1 cellular context compared by ENCODE assay signal in the genomic region with DNA sequence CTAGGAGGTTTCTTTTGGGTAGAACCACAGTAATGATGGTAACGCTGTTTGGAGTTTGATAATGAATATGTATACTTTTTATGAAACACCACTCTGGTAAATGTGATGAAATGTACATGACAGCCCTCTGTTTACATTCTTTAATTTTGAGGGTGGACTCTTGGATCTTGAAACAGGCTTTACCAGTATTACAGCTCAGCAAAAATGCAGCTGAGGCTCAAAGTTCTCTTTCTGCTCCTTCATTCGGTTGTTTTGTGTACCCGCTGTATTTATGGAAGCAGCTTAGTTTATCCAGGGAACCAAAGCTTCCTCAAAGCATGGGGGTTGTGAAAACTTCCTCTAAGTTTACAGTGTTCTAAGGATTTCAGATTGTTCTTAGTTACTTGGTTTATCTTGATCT.
A peak's percentile ranks its signal among the peaks of the same experiment; 100 is the strongest.
TF ChIP-seq lines count a peak whose summit lies in the region.

No MANE protein-coding gene starts in this region.

TF ChIP-seq in HepG2, 621 proteins besides CTCF, POLR2A, EP300 and RAD21 (continued from another document and continues in another):
- TF ChIP-seq SCMH1 (CRISPR knock-in tag; IDR thresholded peaks at IDR 0.05; ENCODE audit: borderline replicate concordance) (no peak), GPN1 (CRISPR knock-in tag; IDR thresholded peaks at IDR 0.05; ENCODE audit: borderline replicate concordance) (no peak), PLSCR1 (CRISPR knock-in tag; IDR thresholded peaks at IDR 0.05; ENCODE audit: borderline replicate concordance) (no peak), STAT5B (CRISPR knock-in tag; IDR thresholded peaks at IDR 0.05) (no peak), MLLT10 (CRISPR knock-in tag; IDR thresholded peaks at IDR 0.05) (no peak), ZC3H4 (CRISPR knock-in tag; IDR thresholded peaks at IDR 0.05; ENCODE audit: borderline replicate concordance) (no peak), KLF6 (CRISPR knock-in tag; IDR thresholded peaks at IDR 0.05) (no peak), ZNF367 (CRISPR knock-in tag; IDR thresholded peaks at IDR 0.05; ENCODE audit: borderline replicate concordance) (no peak), ZNF251 (CRISPR knock-in tag; IDR thresholded peaks at IDR 0.05) (no peak), GLI4 (CRISPR knock-in tag; IDR thresholded peaks at IDR 0.05; ENCODE audit: borderline replicate concordance) (no peak), GTF2F1 (IDR thresholded peaks at IDR 0.05; ENCODE audit: low read length) (no peak), XRCC5 (optimal IDR thresholded peaks at IDR 0.05; ENCODE audit: low read length) (no peak), TCF7 (IDR thresholded peaks at IDR 0.05; ENCODE audit: low read depth) (peak; percentile 49), ZNF883 (CRISPR knock-in tag; IDR thresholded peaks at IDR 0.05; ENCODE audit: not compliant biosample characterization) (no peak), MTA1 (CRISPR knock-in tag; IDR thresholded peaks at IDR 0.05; ENCODE audit: borderline replicate concordance) (no peak), ARID4A (CRISPR knock-in tag; IDR thresholded peaks at IDR 0.05; ENCODE audit: borderline replicate concordance) (peak; percentile 58; the same call in 1 of the 2 replicates), ZNF557 (CRISPR knock-in tag; IDR thresholded peaks at IDR 0.05) (no peak), SMAD3 (CRISPR knock-in tag; IDR thresholded peaks at IDR 0.05) (peak; percentile 74; the same call in 1 of the 2 replicates), ZNF577 (CRISPR knock-in tag; IDR thresholded peaks at IDR 0.05; ENCODE audit: borderline replicate concordance, low read depth) (no peak), ATF5 (CRISPR knock-in tag; IDR thresholded peaks at IDR 0.05; ENCODE audit: low read depth) (no peak), HDAC6 (IDR thresholded peaks at IDR 0.05; ENCODE audit: low read depth, low read length) (no peak), ZZZ3 (CRISPR knock-in tag; IDR thresholded peaks at IDR 0.05; ENCODE audit: borderline replicate concordance) (no peak), BCL6 (CRISPR knock-in tag; IDR thresholded peaks at IDR 0.05) (peak; percentile 74), ZNF614 (CRISPR knock-in tag; IDR thresholded peaks at IDR 0.05; ENCODE audit: borderline replicate concordance) (0 out of 2 replicates have a peak, but pooled peaks have one; percentile 30), HMG20A (CRISPR knock-in tag; IDR thresholded peaks at IDR 0.05; ENCODE audit: borderline replicate concordance) (peak; percentile 81; the same call in 1 of the 2 replicates), ZNF160 (CRISPR knock-in tag; IDR thresholded peaks at IDR 0.05) (no peak), ISX (CRISPR knock-in tag; conservative IDR thresholded peaks at IDR 0.05) (no peak), BORCS8-MEF2B (CRISPR knock-in tag; IDR thresholded peaks at IDR 0.05) (no peak), RBAK (CRISPR knock-in tag; IDR thresholded peaks at IDR 0.05) (no peak), ZNF567 (CRISPR knock-in tag; IDR thresholded peaks at IDR 0.05; ENCODE audit: borderline replicate concordance) (no peak), RXRB (CRISPR knock-in tag; IDR thresholded peaks at IDR 0.05; ENCODE audit: borderline replicate concordance) (peak; percentile 46), TGIF2 (CRISPR knock-in tag; IDR thresholded peaks at IDR 0.05) (peak; percentile 41; the same call in 1 of the 2 replicates), CBX1 (IDR thresholded peaks at IDR 0.05; ENCODE audit: low read depth) (no peak), SRF (IDR thresholded peaks at IDR 0.05; ENCODE audit: low read depth, low read length) (no peak), THAP11 (CRISPR knock-in tag; IDR thresholded peaks at IDR 0.05) (peak; percentile 82), HNRNPH1 (optimal IDR thresholded peaks at IDR 0.05; ENCODE audit: low read depth, low read length) (no peak), ZNF782 (CRISPR knock-in tag; IDR thresholded peaks at IDR 0.05; ENCODE audit: borderline replicate concordance) (no peak), ZFP1 (CRISPR knock-in tag; IDR thresholded peaks at IDR 0.05) (no peak)
- TF ChIP-seq, protein P1, sequence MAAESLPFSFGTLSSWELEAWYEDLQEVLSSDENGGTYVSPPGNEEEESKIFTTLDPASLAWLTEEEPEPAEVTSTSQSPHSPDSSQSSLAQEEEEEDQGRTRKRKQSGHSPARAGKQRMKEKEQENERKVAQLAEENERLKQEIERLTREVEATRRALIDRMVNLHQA (CRISPR knock-in tag; IDR thresholded peaks at IDR 0.05): 0 out of 2 replicates have a peak, but pooled peaks have one; percentile 17
- TF ChIP-seq, protein P2, sequence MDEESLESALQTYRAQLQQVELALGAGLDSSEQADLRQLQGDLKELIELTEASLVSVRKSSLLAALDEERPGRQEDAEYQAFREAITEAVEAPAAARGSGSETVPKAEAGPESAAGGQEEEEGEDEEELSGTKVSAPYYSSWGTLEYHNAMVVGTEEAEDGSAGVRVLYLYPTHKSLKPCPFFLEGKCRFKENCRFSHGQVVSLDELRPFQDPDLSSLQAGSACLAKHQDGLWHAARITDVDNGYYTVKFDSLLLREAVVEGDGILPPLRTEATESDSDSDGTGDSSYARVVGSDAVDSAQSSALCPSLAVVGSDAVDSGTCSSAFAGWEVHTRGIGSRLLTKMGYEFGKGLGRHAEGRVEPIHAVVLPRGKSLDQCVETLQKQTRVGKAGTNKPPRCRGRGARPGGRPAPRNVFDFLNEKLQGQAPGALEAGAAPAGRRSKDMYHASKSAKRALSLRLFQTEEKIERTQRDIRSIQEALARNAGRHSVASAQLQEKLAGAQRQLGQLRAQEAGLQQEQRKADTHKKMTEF (CRISPR knock-in tag; IDR thresholded peaks at IDR 0.05): peak; percentile 76; the same call in 1 of the 2 replicates
- TF ChIP-seq, protein P3, sequence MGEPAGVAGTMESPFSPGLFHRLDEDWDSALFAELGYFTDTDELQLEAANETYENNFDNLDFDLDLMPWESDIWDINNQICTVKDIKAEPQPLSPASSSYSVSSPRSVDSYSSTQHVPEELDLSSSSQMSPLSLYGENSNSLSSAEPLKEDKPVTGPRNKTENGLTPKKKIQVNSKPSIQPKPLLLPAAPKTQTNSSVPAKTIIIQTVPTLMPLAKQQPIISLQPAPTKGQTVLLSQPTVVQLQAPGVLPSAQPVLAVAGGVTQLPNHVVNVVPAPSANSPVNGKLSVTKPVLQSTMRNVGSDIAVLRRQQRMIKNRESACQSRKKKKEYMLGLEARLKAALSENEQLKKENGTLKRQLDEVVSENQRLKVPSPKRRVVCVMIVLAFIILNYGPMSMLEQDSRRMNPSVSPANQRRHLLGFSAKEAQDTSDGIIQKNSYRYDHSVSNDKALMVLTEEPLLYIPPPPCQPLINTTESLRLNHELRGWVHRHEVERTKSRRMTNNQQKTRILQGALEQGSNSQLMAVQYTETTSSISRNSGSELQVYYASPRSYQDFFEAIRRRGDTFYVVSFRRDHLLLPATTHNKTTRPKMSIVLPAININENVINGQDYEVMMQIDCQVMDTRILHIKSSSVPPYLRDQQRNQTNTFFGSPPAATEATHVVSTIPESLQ (CRISPR knock-in tag; conservative IDR thresholded peaks at IDR 0.05): no peak
- TF ChIP-seq, protein P4, sequence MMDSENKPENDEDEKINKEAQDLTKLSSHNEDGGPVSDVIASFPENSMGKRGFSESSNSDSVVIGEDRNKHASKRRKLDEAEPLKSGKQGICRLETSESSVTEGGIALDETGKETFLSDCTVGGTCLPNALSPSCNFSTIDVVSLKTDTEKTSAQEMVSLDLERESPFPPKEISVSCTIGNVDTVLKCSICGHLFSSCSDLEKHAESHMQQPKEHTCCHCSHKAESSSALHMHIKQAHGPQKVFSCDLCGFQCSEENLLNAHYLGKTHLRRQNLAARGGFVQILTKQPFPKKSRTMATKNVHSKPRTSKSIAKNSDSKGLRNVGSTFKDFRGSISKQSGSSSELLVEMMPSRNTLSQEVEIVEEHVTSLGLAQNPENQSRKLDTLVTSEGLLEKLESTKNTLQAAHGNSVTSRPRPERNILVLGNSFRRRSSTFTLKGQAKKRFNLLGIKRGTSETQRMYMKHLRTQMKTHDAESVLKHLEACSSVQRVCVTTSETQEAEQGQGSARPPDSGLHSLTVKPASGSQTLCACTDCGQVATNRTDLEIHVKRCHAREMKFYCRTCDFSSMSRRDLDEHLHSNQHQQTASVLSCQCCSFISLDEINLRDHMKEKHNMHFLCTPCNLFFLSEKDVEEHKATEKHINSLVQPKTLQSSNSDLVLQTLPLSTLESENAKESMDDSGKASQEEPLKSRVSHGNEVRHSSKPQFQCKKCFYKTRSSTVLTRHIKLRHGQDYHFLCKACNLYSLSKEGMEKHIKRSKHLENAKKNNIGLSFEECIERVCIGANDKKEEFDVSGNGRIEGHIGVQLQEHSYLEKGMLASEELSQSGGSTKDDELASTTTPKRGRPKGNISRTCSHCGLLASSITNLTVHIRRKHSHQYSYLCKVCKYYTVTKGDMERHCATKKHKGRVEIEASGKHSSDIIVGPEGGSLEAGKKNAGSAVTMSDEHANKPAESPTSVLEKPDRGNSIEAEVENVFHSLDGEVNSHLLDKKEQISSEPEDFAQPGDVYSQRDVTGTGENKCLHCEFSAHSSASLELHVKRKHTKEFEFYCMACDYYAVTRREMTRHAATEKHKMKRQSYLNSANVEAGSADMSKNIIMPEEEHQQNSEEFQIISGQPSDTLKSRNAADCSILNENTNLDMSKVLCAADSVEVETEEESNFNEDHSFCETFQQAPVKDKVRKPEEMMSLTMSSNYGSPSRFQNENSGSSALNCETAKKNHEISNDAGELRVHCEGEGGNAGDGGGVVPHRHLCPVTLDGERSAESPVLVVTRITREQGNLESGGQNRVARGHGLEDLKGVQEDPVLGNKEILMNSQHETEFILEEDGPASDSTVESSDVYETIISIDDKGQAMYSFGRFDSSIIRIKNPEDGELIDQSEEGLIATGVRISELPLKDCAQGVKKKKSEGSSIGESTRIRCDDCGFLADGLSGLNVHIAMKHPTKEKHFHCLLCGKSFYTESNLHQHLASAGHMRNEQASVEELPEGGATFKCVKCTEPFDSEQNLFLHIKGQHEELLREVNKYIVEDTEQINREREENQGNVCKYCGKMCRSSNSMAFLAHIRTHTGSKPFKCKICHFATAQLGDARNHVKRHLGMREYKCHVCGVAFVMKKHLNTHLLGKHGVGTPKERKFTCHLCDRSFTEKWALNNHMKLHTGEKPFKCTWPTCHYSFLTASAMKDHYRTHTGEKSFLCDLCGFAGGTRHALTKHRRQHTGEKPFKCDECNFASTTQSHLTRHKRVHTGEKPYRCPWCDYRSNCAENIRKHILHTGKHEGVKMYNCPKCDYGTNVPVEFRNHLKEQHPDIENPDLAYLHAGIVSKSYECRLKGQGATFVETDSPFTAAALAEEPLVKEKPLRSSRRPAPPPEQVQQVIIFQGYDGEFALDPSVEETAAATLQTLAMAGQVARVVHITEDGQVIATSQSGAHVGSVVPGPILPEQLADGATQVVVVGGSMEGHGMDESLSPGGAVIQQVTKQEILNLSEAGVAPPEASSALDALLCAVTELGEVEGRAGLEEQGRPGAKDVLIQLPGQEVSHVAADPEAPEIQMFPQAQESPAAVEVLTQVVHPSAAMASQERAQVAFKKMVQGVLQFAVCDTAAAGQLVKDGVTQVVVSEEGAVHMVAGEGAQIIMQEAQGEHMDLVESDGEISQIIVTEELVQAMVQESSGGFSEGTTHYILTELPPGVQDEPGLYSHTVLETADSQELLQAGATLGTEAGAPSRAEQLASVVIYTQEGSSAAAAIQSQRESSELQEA (CRISPR knock-in tag; IDR thresholded peaks at IDR 0.05; ENCODE audit: not compliant biosample characterization): no peak
- TF ChIP-seq, protein P5, sequence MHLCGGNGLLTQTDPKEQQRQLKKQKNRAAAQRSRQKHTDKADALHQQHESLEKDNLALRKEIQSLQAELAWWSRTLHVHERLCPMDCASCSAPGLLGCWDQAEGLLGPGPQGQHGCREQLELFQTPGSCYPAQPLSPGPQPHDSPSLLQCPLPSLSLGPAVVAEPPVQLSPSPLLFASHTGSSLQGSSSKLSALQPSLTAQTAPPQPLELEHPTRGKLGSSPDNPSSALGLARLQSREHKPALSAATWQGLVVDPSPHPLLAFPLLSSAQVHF (CRISPR knock-in tag; IDR thresholded peaks at IDR 0.05): no peak
